ENCODE assay signal across 8 cellular contexts in genomic region chr7:91265693-91266066, GRCh38. TPM values are rescaled to one million over a fixed set of nuclear protein-coding genes. Genes with fewer than 3 reads are reported as not detected.
DNase-seq lines count a peak whose midpoint lies in the region; ATAC-seq, FAIRE-seq and TF ChIP-seq lines count a peak whose summit lies in the region.

No MANE protein-coding gene starts in this region.

- H4K20me1 ChIP-seq in keratinocyte (ENCODE audit: control insufficient read depth, extremely low read depth, insufficient read depth, low read length): no peaks in the 10 kb centered on the region

- H3K27me3 ChIP-seq in keratinocyte (ENCODE audit: control insufficient read depth, extremely low read depth, insufficient read depth, low read length) (peaks cover 3% of the 10 kb centered on the region), stomach smooth muscle (ENCODE audit: control insufficient read depth in 1 of 2, insufficient read depth in 2 of 2, low read length in 2 of 2) (no peaks in the 10 kb centered on the region)

- no peaks in the 10 kb centered on the region for H3K36me3 Mint-ChIP-seq in activated naive CD8-positive, alpha-beta T cell treated with anti-CD3 and anti-CD28 coated beads, Interleukin-2, amount 50 U/mL, for 24 hours (ENCODE audit: low read depth)

- no peak overlapping the region for H3K27ac ChIP-seq in keratinocyte (ENCODE audit: control insufficient read depth, insufficient read depth, low read length)
- peak overlapping the region; percentile 73 for H3K27ac ChIP-seq in stomach smooth muscle (ENCODE audit: low read length)

- no peaks in the 10 kb centered on the region for H3K9me3 Mint-ChIP-seq in activated naive CD8-positive, alpha-beta T cell treated with anti-CD3 and anti-CD28 coated beads, Interleukin-2, amount 50 U/mL, for 24 hours

- no peaks in the 10 kb centered on the region for H3K79me2 ChIP-seq in keratinocyte (ENCODE audit: control insufficient read depth, insufficient read depth, low read length)

- peak overlapping the region; percentile 86 for H3K4me2 ChIP-seq in keratinocyte (ENCODE audit: control insufficient read depth, extremely low read depth, insufficient read depth, low read depth, low read length)

- H3K9ac ChIP-seq in keratinocyte (ENCODE audit: control insufficient read depth, extremely low read depth, insufficient read depth, low read length): peak overlapping the region; percentile 66
- peak overlapping the region; percentile 33 to 51 for H3K9ac ChIP-seq in stomach smooth muscle (ENCODE audit: low read length in 2 of 2)

- no peak for FAIRE-seq in keratinocyte (lab: Jason Lieb, UNC)

- no peaks in the 10 kb centered on the region for H3K9me1 ChIP-seq in keratinocyte (ENCODE audit: control insufficient read depth, extremely low read depth, insufficient read depth, low read length)

- H2AFZ ChIP-seq in keratinocyte (ENCODE audit: control insufficient read depth, low read length): peak overlapping the region; percentile 98

- ATAC-seq in activated naive CD8-positive, alpha-beta T cell treated with anti-CD3 and anti-CD28 coated beads, Interleukin-2, amount 50 U/mL, for 24 hours: no peak
- ATAC-seq in GM19463 (IDR thresholded peaks at IDR 0.05; ENCODE audit: unreplicated experiment): no peak

- TF ChIP-seq CTCF in keratinocyte (optimal IDR thresholded peaks at IDR 0.05 in 1 of 3, IDR thresholded peaks at IDR 0.05 in 1 of 3, conservative IDR thresholded peaks at IDR 0.05 in 1 of 3; ENCODE audit: extremely low read depth in 1 of 3, insufficient read depth in 2 of 3, low read length in 3 of 3): no peak

- peaks cover 51% of the 10 kb centered on the region for H3K27me3 Mint-ChIP-seq in activated naive CD8-positive, alpha-beta T cell treated with anti-CD3 and anti-CD28 coated beads, Interleukin-2, amount 50 U/mL, for 24 hours

- H3K4me3 ChIP-seq in keratinocyte (ENCODE audit: control insufficient read depth in 2 of 3, extremely low read depth in 1 of 3, insufficient read depth in 2 of 3, low read depth in 1 of 3, low read length in 3 of 3): peak overlapping the region; percentile 55 to 76 (median 70)
- H3K4me3 ChIP-seq in stomach smooth muscle (ENCODE audit: low read length in 2 of 2): peak overlapping the region; percentile 77 to 95

- H3K36me3 ChIP-seq in keratinocyte (ENCODE audit: control insufficient read depth in 2 of 2, extremely low read depth in 1 of 2, insufficient read depth in 2 of 2, low read length in 2 of 2): no peaks in the 10 kb centered on the region
- H3K36me3 ChIP-seq in stomach smooth muscle (ENCODE audit: control insufficient read depth in 2 of 2, insufficient read depth in 2 of 2, low read length in 2 of 2): no peaks in the 10 kb centered on the region

- no peak overlapping the region for H3K27ac Mint-ChIP-seq in activated naive CD8-positive, alpha-beta T cell treated with anti-CD3 and anti-CD28 coated beads, Interleukin-2, amount 50 U/mL, for 24 hours

- H3K4me1 Mint-ChIP-seq in activated naive CD8-positive, alpha-beta T cell treated with anti-CD3 and anti-CD28 coated beads, Interleukin-2, amount 50 U/mL, for 24 hours: peaks cover 13% of the 10 kb centered on the region

- peak overlapping the region; percentile 73 for H3K4me3 Mint-ChIP-seq in activated naive CD8-positive, alpha-beta T cell treated with anti-CD3 and anti-CD28 coated beads, Interleukin-2, amount 50 U/mL, for 24 hours

- dilution Hi-C loops in keratinocyte (cut with MboI; ENCODE audit: extremely low pct_ligation_motif_present, low sequenced_read_pairs): no loop called here

- H3K9me3 ChIP-seq in keratinocyte (ENCODE audit: control insufficient read depth, low read depth, low read length) (no peaks in the 10 kb centered on the region), stomach smooth muscle (ENCODE audit: control insufficient read depth in 2 of 2, low read length in 2 of 2) (no peaks in the 10 kb centered on the region)

- DNase-seq in NCI-H748 (lab: John Stamatoyannopoulos, UW; ENCODE audit: unreplicated experiment) (peak; percentile 69), NCI-H748 treated with DMSO at 0.1 percent for 48 hours (lab: John Stamatoyannopoulos, UW) (no peak), keratinocyte (ENCODE audit: low read depth, low spot score) (no peak), SKM-1 (lab: John Stamatoyannopoulos, UW; ENCODE audit: unreplicated experiment) (no peak)
- DNase-seq in activated naive CD8-positive, alpha-beta T cell treated with anti-CD3 and anti-CD28 coated beads, Interleukin-2, amount 50 U/mL, for 24 hours: no peak
- DNase-seq in central memory CD4-positive, alpha-beta T cell: no peak

- peaks cover 11% of the 10 kb centered on the region for H3K4me1 ChIP-seq in keratinocyte (ENCODE audit: control insufficient read depth, extremely low read depth, insufficient read depth, low read length)
- H3K4me1 ChIP-seq in stomach smooth muscle (ENCODE audit: control insufficient read depth, insufficient read depth, low read length): peaks cover 23% of the 10 kb centered on the region

RNA-seq across cellular contexts. Expression of gene FZD1, which starts 1.4 kb away (rescaled TPM):
- polyA plus RNA-seq in keratinocyte: 1.3 to 1.5 TPM (median 1.3 TPM) in 3 replicates
- polyA plus RNA-seq in keratinocyte (2011; ENCODE audit: low read depth): 0.46 TPM
- 0.81 and 1.1 TPM in 2 replicates for polyA plus RNA-seq in keratinocyte (2011; cell fraction: cytosol; rRNA removed)
- polyA plus RNA-seq in keratinocyte (2011; cell fraction: nucleus; rRNA removed): 1.8 and 2.2 TPM in 2 replicates
- 1.5 and 1.6 TPM in 2 replicates for polyA plus RNA-seq in keratinocyte (2012; ENCODE audit: low replicate concordance)
- 1.8 to 2.6 TPM (median 2.0 TPM) in 3 replicates for polyA minus RNA-seq in keratinocyte
- 4.0 TPM for polyA minus RNA-seq in keratinocyte (2011; cell fraction: cytosol; rRNA and poly(A)+ RNA removed)
- polyA minus RNA-seq in keratinocyte (2011; cell fraction: nucleus; rRNA and poly(A)+ RNA removed): 4.1 and 4.2 TPM in 2 replicates
